ENCODE assay signal across 1 cellular context in genomic region chr16:57756424-57757325, GRCh38.
TF ChIP-seq lines count a peak whose summit lies in the region.

No MANE protein-coding gene starts in this region.

TF ChIP-seq in A549, 52 proteins besides CTCF, POLR2A, EP300 and RAD21:
- TF ChIP-seq FOSL2 (IDR thresholded peaks at IDR 0.05) (no peak), FOSL2 (CRISPR knock-in tag; IDR thresholded peaks at IDR 0.05) (no peak), ZFP36 (IDR thresholded peaks at IDR 0.05; ENCODE audit: borderline replicate concordance, partially characterized antibody) (no peak), HOXB5 (CRISPR knock-in tag; IDR thresholded peaks at IDR 0.05) (no peak)
